12 cellular contexts compared by ENCODE assay signal in genomic region chr15:101684384-101684783, GRCh38. TPM values are rescaled to one million over a fixed set of nuclear protein-coding genes. Genes with fewer than 3 reads are reported as not detected.
DNase-seq lines count a peak whose midpoint lies in the region; ATAC-seq and TF ChIP-seq lines count a peak whose summit lies in the region.
"Had no signal": no experiment of that assay in that cellular context is flagged by ENCODE, and none has a peak within 500 bp of the region (broad histone marks: within the 10 kb centered on the region; RNA-seq: fewer than 3 reads in every experiment).

No MANE protein-coding gene starts in this region.

- TF ChIP-seq CTCF in MCF 10A (IDR thresholded peaks at IDR 0.05; ENCODE audit: unreplicated experiment) (no peak), breast epithelium (IDR thresholded peaks at IDR 0.05) (no peak)
- no peak for TF ChIP-seq CTCF in CD4-positive, alpha-beta T cell (IDR thresholded peaks at IDR 0.05)

- peaks cover 9% of the 10 kb centered on the region for H3K4me1 Mint-ChIP-seq in MCF 10A (ENCODE audit: insufficient read depth, unreplicated experiment)
- peaks cover 4% of the 10 kb centered on the region for H3K4me1 Mint-ChIP-seq in T-helper 17 cell
- no peaks in the 10 kb centered on the region for H3K4me1 Mint-ChIP-seq in CD4-positive, alpha-beta T cell (ENCODE audit: low read depth)

- peaks cover 2% of the 10 kb centered on the region for H3K9me3 Mint-ChIP-seq in MCF 10A (ENCODE audit: unreplicated experiment)
- H3K9me3 Mint-ChIP-seq in CD4-positive, alpha-beta T cell, result no peaks in the 10 kb centered on the region

- no peak overlapping the region for H3K27ac ChIP-seq in breast epithelium
- no peak overlapping the region for H3K27ac ChIP-seq in CD4-positive, alpha-beta T cell (ENCODE audit: low read depth, low read length)

- H3K36me3 ChIP-seq in breast epithelium, result no peaks in the 10 kb centered on the region

- POLR2A ChIA-PET in MCF 10A (lab: Yijun Ruan, JAX), result interaction anchor here (1.0 kb wide), 1 partner anchor 9 kb away, joined by 3 read pairs; no protein-coding TSS in a partner anchor
- POLR2A ChIA-PET in CD4-positive, alpha-beta T cell (lab: Charles Lee), result no interaction called here

- BruUV-seq in MCF 10A (replicated peaks; lab: Mats Ljungman, UMichigan), result no TSS peak

- H3K4me1 ChIP-seq in breast epithelium, result no peaks in the 10 kb centered on the region

- DNase-seq in MCF 10A (ENCODE audit: unreplicated experiment) (peak; percentile 59), breast epithelium (ENCODE audit: low spot score in 2 of 2) (no peak), T-helper 17 cell (no peak), glomerular visceral epithelial cell (ENCODE audit: extremely low spot score) (peak; percentile 40), stromal cell of bone marrow (ENCODE audit: low read depth) (peak; percentile 48), RKO (ENCODE audit: low spot score) (no peak)
- DNase-seq in CD4-positive, alpha-beta T cell, result no peak
- DNase-seq: GDM1; NCI-H187; stimulated activated CD4-positive, alpha-beta T cell treated with anti-CD3 and anti-CD28 coated beads, Interleukin-4, amount 100 ng/mL, for 24 hours had no signal

- H3K9me3 ChIP-seq in breast epithelium, result no peaks in the 10 kb centered on the region
- H3K9me3 ChIP-seq in T-helper 17 cell (ENCODE audit: control insufficient read depth, low read length, poor library complexity, severe bottlenecking), result no peaks in the 10 kb centered on the region
- no peaks in the 10 kb centered on the region for H3K9me3 ChIP-seq in CD4-positive, alpha-beta T cell (ENCODE audit: control insufficient read depth, low read length)

- CTCF ChIA-PET in MCF 10A (lab: Yijun Ruan, JAX), result no interaction called here
- CTCF ChIA-PET in CD4-positive, alpha-beta T cell (lab: Charles Lee), result no interaction called here

- H3K4me3 ChIP-seq in breast epithelium, result no peak overlapping the region

- H3K27ac Mint-ChIP-seq in MCF 10A (ENCODE audit: low read depth, unreplicated experiment) (no peak overlapping the region), T-helper 17 cell (peak overlapping the region; percentile 41)
- no peak overlapping the region for H3K27ac Mint-ChIP-seq in CD4-positive, alpha-beta T cell

- TF ChIP-seq POLR2A in breast epithelium (IDR thresholded peaks at IDR 0.05), result no peak

- no peaks in the 10 kb centered on the region for H3K27me3 Mint-ChIP-seq in MCF 10A (ENCODE audit: insufficient read depth, unreplicated experiment)
- no peaks in the 10 kb centered on the region for H3K27me3 Mint-ChIP-seq in T-helper 17 cell
- no peaks in the 10 kb centered on the region for H3K27me3 Mint-ChIP-seq in CD4-positive, alpha-beta T cell

- H3K36me3 Mint-ChIP-seq in MCF 10A (ENCODE audit: insufficient read depth, unreplicated experiment) (peaks cover 6% of the 10 kb centered on the region), T-helper 17 cell (ENCODE audit: low read depth) (peaks cover 3% of the 10 kb centered on the region)
- H3K36me3 Mint-ChIP-seq in CD4-positive, alpha-beta T cell (ENCODE audit: low read depth), result peaks cover 94% of the 10 kb centered on the region

- H3K4me3 Mint-ChIP-seq in MCF 10A (ENCODE audit: unreplicated experiment) (no peak overlapping the region), T-helper 17 cell (no peak overlapping the region)
- no peak overlapping the region for H3K4me3 Mint-ChIP-seq in CD4-positive, alpha-beta T cell

- no peaks in the 10 kb centered on the region for H3K27me3 ChIP-seq in breast epithelium
- no peaks in the 10 kb centered on the region for H3K27me3 ChIP-seq in CD4-positive, alpha-beta T cell (ENCODE audit: control insufficient read depth, insufficient read depth, low read length)

- intact Hi-C loops in MCF 10A (cut with micrococcal nuclease), result no loop called here
- intact Hi-C loops in breast epithelium (cut with DNase I; ENCODE audit: low total_unique reads), result no loop called here
- intact Hi-C loops in CD4-positive, alpha-beta T cell (cut with DNase I, micrococcal nuclease), result no loop called here

- no peak for ATAC-seq in T-helper 17 cell
- ATAC-seq in CD4-positive, alpha-beta T cell (ENCODE audit: poor library complexity), result no peak
- ATAC-seq in GM19463 (IDR thresholded peaks at IDR 0.05; ENCODE audit: unreplicated experiment), result no peak
- ATAC-seq: left lobe of liver had no signal

RNA-seq across cellular contexts. Expression of gene TM2D3, which starts 32.2 kb away (rescaled TPM):
- 25.7 and 26.2 TPM in 2 replicates for total RNA-seq in MCF 10A (2022)
- total RNA-seq in breast epithelium, result 10 to 100 TPM; 40.3 to 49.8 (median 46.2) TPM
- total RNA-seq in T-helper 17 cell, result 10 to 100 TPM; 66.0 to 91.0 TPM
- 100 to 1,000 TPM; 102 to 107 TPM for total RNA-seq in CD4-positive, alpha-beta T cell

RNA-seq across cellular contexts. Expression of gene TARS3, which starts 39.9 kb away (rescaled TPM):
- total RNA-seq in MCF 10A (2022) (5.0 and 7.2 TPM in 2 replicates), breast epithelium (10 to 100 TPM; 21.3 to 32.8 (median 25.3) TPM), T-helper 17 cell (10 to 100 TPM; 13.4 to 17.6 TPM)
- total RNA-seq in CD4-positive, alpha-beta T cell, result 10 to 100 TPM; 16.6 to 18.1 TPM

Comparison
In these comparisons a context has a peak if more than half of its experiments do, and no peak if none do; other contexts are left out.
1. DNase-seq: peak in MCF 10A (single experiment), glomerular visceral epithelial cell (single experiment) and stromal cell of bone marrow (single experiment); none in breast epithelium (0 of 2), T-helper 17 cell (0 of 3), CD4-positive, alpha-beta T cell (0 of 10) and RKO (single experiment).